1 cellular context compared by ENCODE assay signal in genomic region chr3:71879089-71879488, GRCh38.
TF ChIP-seq lines count a peak whose summit lies in the region.

No MANE protein-coding gene starts in this region.

TF ChIP-seq in K562, 482 proteins besides CTCF, POLR2A, EP300 and RAD21 (continued from another document):
- TF ChIP-seq HMGXB4 (CRISPR knock-in tag; IDR thresholded peaks at IDR 0.05) (no peak), ZNF431 (CRISPR knock-in tag; IDR thresholded peaks at IDR 0.05) (no peak), GATAD2B (IDR thresholded peaks at IDR 0.05; ENCODE audit: borderline replicate concordance) (no peak), ZNF197 (CRISPR knock-in tag; IDR thresholded peaks at IDR 0.05; ENCODE audit: low read depth) (no peak)
